Comparison of ENCODE assay signal across 9 cellular contexts in the genomic region with DNA sequence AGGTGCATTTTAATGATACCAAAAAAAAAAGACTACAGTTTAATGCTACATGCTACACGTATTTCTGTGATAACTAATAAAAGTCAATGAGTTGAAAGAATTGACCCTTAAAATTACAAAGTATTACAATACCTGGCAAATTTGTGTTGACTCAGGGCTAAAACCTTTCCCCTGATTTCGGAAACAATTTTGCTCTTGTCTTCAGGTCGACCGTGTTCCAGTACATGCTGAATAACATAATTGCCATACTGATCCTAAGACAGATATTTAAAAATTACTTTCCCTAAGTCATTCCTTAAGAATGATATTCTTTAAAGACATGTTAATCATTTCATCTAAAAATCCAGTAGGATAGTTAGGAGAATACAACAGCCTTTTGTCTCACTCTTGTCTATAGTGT.
"Had no signal": no experiment of that assay in that cellular context is flagged by ENCODE, and none has a peak within 500 bp of the region (broad histone marks: within the 10 kb centered on the region; RNA-seq: fewer than 3 reads in every experiment).

No MANE protein-coding gene starts in this region.

- H3K4me1 ChIP-seq: HAP-1 had no signal

- H3K4me2 ChIP-seq: GM23338 had no signal

- H3K4me3 ChIP-seq: GM23248, GM23338, HAP-1 had no signal

- H3K27ac Mint-ChIP-seq: GM23338, HFFc6 had no signal

- H2AFZ ChIP-seq: GM23248, GM23338 had no signal

- H3K9ac ChIP-seq: GM23248 had no signal

- DNase-seq: GM23248, GOT3, H7, H9, HCEC 1CT, HFFc6 had no signal

- H3K4me1 Mint-ChIP-seq: GM23338, H9 had no signal

- H3K9me3 Mint-ChIP-seq: GM23338, H9, HFFc6 had no signal

- ATAC-seq: GM23338, HCT116 had no signal

- H3K4me3 Mint-ChIP-seq: GM23338, H9, HFFc6 had no signal

- H3K27ac ChIP-seq: GM23248 had no signal

- H3K9me3 ChIP-seq: HAP-1 had no signal
